In genomic region chr11:48058777-48059176, GRCh38 we compare ENCODE assay signal across 25 cellular contexts.
DNase-seq lines count a peak whose midpoint lies in the region; ATAC-seq lines count a peak whose summit lies in the region.
"Had no signal": no experiment of that assay in that cellular context is flagged by ENCODE, and none has a peak within 500 bp of the region (broad histone marks: within the 10 kb centered on the region; RNA-seq: fewer than 3 reads in every experiment).

No MANE protein-coding gene starts in this region.

- H3K9ac ChIP-seq in Karpas-422 (ENCODE audit: low read length) = 0 out of 2 replicates have a peak overlapping the region, but pooled peaks have one; percentile 10

- H3K4me1 ChIP-seq in Karpas-422 (ENCODE audit: low read length) = peaks cover 98% of the 10 kb centered on the region
- H3K4me1 ChIP-seq: foreskin keratinocyte had no signal

- DNase-seq in activated T-cell treated with anti-CD3 and anti-CD28 coated beads, Interleukin-2, amount 50 U/mL, for 4 hours = no peak
- DNase-seq in activated T-cell treated with anti-CD3 and anti-CD28 coated beads for 4 hours = no peak
- no peak for DNase-seq in Karpas-422
- no peak for DNase-seq in immature natural killer cell
- no peak for DNase-seq in stimulated activated naive B cell treated with anti-CD40 and anti-IgM and Interleukin-4, amounts not matched to agents 10 μg/mL and 1 μg/mL and 100 μg/mL, for 72 hours
- DNase-seq in NCI-H1694 treated with DMSO at 0.1 percent for 48 hours (lab: John Stamatoyannopoulos, UW) = no peak
- DNase-seq: activated B cell treated with CpG ODN at 0.5 μM for 24 hours; DND-41; foreskin keratinocyte; hippocampal formation; IMR-90; mammary epithelial cell; MG63; NCI-H1436 treated with DMSO at 0.1 percent for 48 hours; NCI-H2171 treated with DMSO at 0.1 percent for 48 hours; NCI-H69; nephron progenitor cell; PC-3; SIG-M5; stimulated activated CD4-positive, alpha-beta T cell treated with anti-CD3 and anti-CD28 coated beads, Interleukin-4, amount 100 ng/mL, for 1 hour had no signal

- H3K9me3 ChIP-seq in Karpas-422 (ENCODE audit: low read length) = no peaks in the 10 kb centered on the region
- H3K9me3 ChIP-seq: MG63, vagina had no signal

- peaks cover 3% of the 10 kb centered on the region for H4K20me1 ChIP-seq in Karpas-422 (ENCODE audit: insufficient read depth, low read depth, low read length)

- H3K4me1 Mint-ChIP-seq in activated T-cell treated with anti-CD3 and anti-CD28 coated beads, Interleukin-2, amount 50 U/mL, for 4 hours (ENCODE audit: low read depth) = peaks cover 86% of the 10 kb centered on the region
- peaks cover 89 to 90% of the 10 kb centered on the region in 2 donors for H3K4me1 Mint-ChIP-seq in immature natural killer cell
- peaks cover 38 to 81% of the 10 kb centered on the region in 2 donors for H3K4me1 Mint-ChIP-seq in stimulated activated naive B cell treated with anti-CD40 and anti-IgM and Interleukin-4, amounts not matched to agents 10 μg/mL and 1 μg/mL and 100 μg/mL, for 72 hours

- H3K27me3 Mint-ChIP-seq in activated T-cell treated with anti-CD3 and anti-CD28 coated beads, Interleukin-2, amount 50 U/mL, for 4 hours (ENCODE audit: low read depth) = no peaks in the 10 kb centered on the region
- peaks cover 3 to 8% (median 6%) of the 10 kb centered on the region in 3 donors for H3K27me3 Mint-ChIP-seq in immature natural killer cell (ENCODE audit: low read depth in 3 of 3)
- no peaks in the 10 kb centered on the region for H3K27me3 Mint-ChIP-seq in stimulated activated naive B cell treated with anti-CD40 and anti-IgM and Interleukin-4, amounts not matched to agents 10 μg/mL and 1 μg/mL and 100 μg/mL, for 72 hours
- H3K27me3 Mint-ChIP-seq: activated B cell treated with CpG ODN at 0.5 μM for 24 hours had no signal

- no peaks in the 10 kb centered on the region for H3K9me3 Mint-ChIP-seq in activated T-cell treated with anti-CD3 and anti-CD28 coated beads, Interleukin-2, amount 50 U/mL, for 4 hours
- H3K9me3 Mint-ChIP-seq in immature natural killer cell = no peaks in the 10 kb centered on the region
- no peaks in the 10 kb centered on the region for H3K9me3 Mint-ChIP-seq in stimulated activated naive B cell treated with anti-CD40 and anti-IgM and Interleukin-4, amounts not matched to agents 10 μg/mL and 1 μg/mL and 100 μg/mL, for 72 hours
- H3K9me3 Mint-ChIP-seq: activated B cell treated with CpG ODN at 0.5 μM for 24 hours, nephron progenitor cell had no signal

- peaks cover 16% of the 10 kb centered on the region for H3K36me3 ChIP-seq in Karpas-422 (ENCODE audit: insufficient read depth, low read length)
- H3K36me3 ChIP-seq: cardiac muscle cell, vagina had no signal

- peaks cover 4% of the 10 kb centered on the region for H3K36me3 Mint-ChIP-seq in activated T-cell treated with anti-CD3 and anti-CD28 coated beads, Interleukin-2, amount 50 U/mL, for 4 hours (ENCODE audit: insufficient read depth)
- H3K36me3 Mint-ChIP-seq in immature natural killer cell = peaks cover 0 to 4% (median 0%) of the 10 kb centered on the region in 3 donors
- H3K36me3 Mint-ChIP-seq in stimulated activated naive B cell treated with anti-CD40 and anti-IgM and Interleukin-4, amounts not matched to agents 10 μg/mL and 1 μg/mL and 100 μg/mL, for 72 hours = peaks cover 3 to 9% of the 10 kb centered on the region in 2 donors

- H3K27me3 ChIP-seq in Karpas-422 (ENCODE audit: low read length) = no peaks in the 10 kb centered on the region
- H3K27me3 ChIP-seq: cardiac muscle cell, foreskin keratinocyte, MG63, vagina had no signal

- H3K4me3 ChIP-seq in Karpas-422 (ENCODE audit: low read length) = no peak overlapping the region
- H3K4me3 ChIP-seq: cardiac muscle cell, MG63, vagina had no signal

- peak overlapping the region; percentile 16 for H3K4me3 Mint-ChIP-seq in activated T-cell treated with anti-CD3 and anti-CD28 coated beads, Interleukin-2, amount 50 U/mL, for 4 hours
- H3K4me3 Mint-ChIP-seq in immature natural killer cell = peak overlapping the region; percentile 48 to 88 (median 70)
- H3K4me3 Mint-ChIP-seq in stimulated activated naive B cell treated with anti-CD40 and anti-IgM and Interleukin-4, amounts not matched to agents 10 μg/mL and 1 μg/mL and 100 μg/mL, for 72 hours = no peak overlapping the region
- H3K4me3 Mint-ChIP-seq: activated B cell treated with CpG ODN at 0.5 μM for 24 hours, nephron progenitor cell had no signal

- peaks cover 99% of the 10 kb centered on the region for H3K79me2 ChIP-seq in Karpas-422 (ENCODE audit: low read length)

- ATAC-seq in activated T-cell treated with anti-CD3 and anti-CD28 coated beads, Interleukin-2, amount 50 U/mL, for 4 hours = no peak
- no peak for ATAC-seq in stimulated activated naive B cell treated with anti-CD40 and anti-IgM and Interleukin-4, amounts not matched to agents 10 μg/mL and 1 μg/mL and 100 μg/mL, for 72 hours (replicated peaks)
- ATAC-seq in activated CD4-positive, CD25-positive, alpha-beta regulatory T cell treated with anti-CD3 and anti-CD28 coated beads, Interleukin-2, amount 50 U/mL, for 24 hours = no peak
- no peak for ATAC-seq in GM21619 (IDR thresholded peaks at IDR 0.05; ENCODE audit: unreplicated experiment)
- ATAC-seq: foreskin keratinocyte, PC-3 had no signal

- H3K27ac ChIP-seq in Karpas-422 (ENCODE audit: low read length) = peak overlapping the region; percentile 93
- H3K27ac ChIP-seq: cardiac muscle cell, foreskin keratinocyte, HL-60, vagina had no signal

- no peak overlapping the region for H3K4me2 ChIP-seq in Karpas-422 (ENCODE audit: low read depth, low read length, poor library complexity, severe bottlenecking)

- H2AFZ ChIP-seq in Karpas-422 (ENCODE audit: low read length) = no peak overlapping the region

- no peaks in the 10 kb centered on the region for H3K9me2 ChIP-seq in Karpas-422 (replicated peaks; ENCODE audit: insufficient read depth, low read length)

- peak overlapping the region; percentile 84 to 93 (median 92) for H3K27ac Mint-ChIP-seq in immature natural killer cell
- H3K27ac Mint-ChIP-seq in stimulated activated naive B cell treated with anti-CD40 and anti-IgM and Interleukin-4, amounts not matched to agents 10 μg/mL and 1 μg/mL and 100 μg/mL, for 72 hours = peak overlapping the region; percentile 33
- H3K27ac Mint-ChIP-seq: activated B cell treated with CpG ODN at 0.5 μM for 24 hours, nephron progenitor cell had no signal

Comparison
In these comparisons a context has a peak if more than half of its experiments do, and no peak if none do; other contexts are left out.
1. H3K4me3 Mint-ChIP-seq: peak in activated T-cell treated with anti-CD3 and anti-CD28 coated beads, Interleukin-2, amount 50 U/mL, for 4 hours (single experiment) and immature natural killer cell (5 of 5); none in stimulated activated naive B cell treated with anti-CD40 and anti-IgM and Interleukin-4, amounts not matched to agents 10 μg/mL and 1 μg/mL and 100 μg/mL, for 72 hours (0 of 2).